Comparison of ENCODE assay signal across 17 cellular contexts in genomic region chr10:77253665-77254064, GRCh38.
"Had no signal": no experiment of that assay in that cellular context is flagged by ENCODE, and none has a peak within 500 bp of the region (broad histone marks: within the 10 kb centered on the region; RNA-seq: fewer than 3 reads in every experiment).

No MANE protein-coding gene starts in this region.

- H3K4me1 Mint-ChIP-seq: stimulated activated naive B cell treated with anti-CD40 and anti-IgM and Interleukin-4, amounts not matched to agents 10 μg/mL and 1 μg/mL and 100 μg/mL, for 72 hours had no signal

- H3K4me1 ChIP-seq: colonic mucosa, foreskin keratinocyte, psoas muscle, testis had no signal

- H3K4me3 ChIP-seq: colonic mucosa, hepatocyte, psoas muscle, skin epidermis, testis, tibial nerve had no signal

- H3K27ac ChIP-seq: colonic mucosa, foreskin keratinocyte, hepatocyte, neutrophil, psoas muscle, skin epidermis, testis, tibial nerve had no signal

- H3K27me3 Mint-ChIP-seq: stimulated activated naive B cell treated with anti-CD40 and anti-IgM and Interleukin-4, amounts not matched to agents 10 μg/mL and 1 μg/mL and 100 μg/mL, for 72 hours; stimulated activated naive CD8-positive, alpha-beta T cell treated with anti-CD3 and anti-CD28 coated beads, Interleukin-15, amount 100 ng/mL, for 72 hours had no signal

- H3K9me3 ChIP-seq: colonic mucosa, neutrophil, psoas muscle, testis, tibial nerve had no signal

- H3K36me3 ChIP-seq: colonic mucosa, neutrophil, tibial nerve had no signal

- H3K36me3 Mint-ChIP-seq: naive thymus-derived CD4-positive, alpha-beta T cell; stimulated activated naive B cell treated with anti-CD40 and anti-IgM and Interleukin-4, amounts not matched to agents 10 μg/mL and 1 μg/mL and 100 μg/mL, for 72 hours had no signal

- H3K27me3 ChIP-seq: colonic mucosa, foreskin keratinocyte, hepatocyte, testis, tibial nerve had no signal

- H3K27ac Mint-ChIP-seq: naive thymus-derived CD4-positive, alpha-beta T cell; nephron progenitor cell; stimulated activated naive B cell treated with anti-CD40 and anti-IgM and Interleukin-4, amounts not matched to agents 10 μg/mL and 1 μg/mL and 100 μg/mL, for 72 hours; stimulated activated naive CD8-positive, alpha-beta T cell treated with anti-CD3 and anti-CD28 coated beads, Interleukin-15, amount 100 ng/mL, for 72 hours had no signal

- DNase-seq: colonic mucosa; dermis blood vessel endothelial cell; foreskin keratinocyte; head of caudate nucleus; left colon; naive thymus-derived CD4-positive, alpha-beta T cell; nephron progenitor cell; psoas muscle; stimulated activated CD4-positive, alpha-beta T cell treated with anti-CD3 and anti-CD28 coated beads, Interleukin-2, amount 100 ng/mL, for 24 hours; stimulated activated CD4-positive, alpha-beta T cell treated with anti-CD3 and anti-CD28 coated beads, Interleukin-4, amount 100 ng/mL, for 4 hours; stimulated activated naive B cell treated with anti-CD40 and anti-IgM and Interleukin-4, amounts not matched to agents 10 μg/mL and 1 μg/mL and 100 μg/mL, for 72 hours; stimulated activated naive CD8-positive, alpha-beta T cell treated with anti-CD3 and anti-CD28 coated beads, Interleukin-15, amount 100 ng/mL, for 72 hours; testis had no signal

- H3K4me3 Mint-ChIP-seq: naive thymus-derived CD4-positive, alpha-beta T cell; nephron progenitor cell; stimulated activated naive B cell treated with anti-CD40 and anti-IgM and Interleukin-4, amounts not matched to agents 10 μg/mL and 1 μg/mL and 100 μg/mL, for 72 hours; stimulated activated naive CD8-positive, alpha-beta T cell treated with anti-CD3 and anti-CD28 coated beads, Interleukin-15, amount 100 ng/mL, for 72 hours had no signal
